ENCODE assay signal across 14 cellular contexts in the genomic region with DNA sequence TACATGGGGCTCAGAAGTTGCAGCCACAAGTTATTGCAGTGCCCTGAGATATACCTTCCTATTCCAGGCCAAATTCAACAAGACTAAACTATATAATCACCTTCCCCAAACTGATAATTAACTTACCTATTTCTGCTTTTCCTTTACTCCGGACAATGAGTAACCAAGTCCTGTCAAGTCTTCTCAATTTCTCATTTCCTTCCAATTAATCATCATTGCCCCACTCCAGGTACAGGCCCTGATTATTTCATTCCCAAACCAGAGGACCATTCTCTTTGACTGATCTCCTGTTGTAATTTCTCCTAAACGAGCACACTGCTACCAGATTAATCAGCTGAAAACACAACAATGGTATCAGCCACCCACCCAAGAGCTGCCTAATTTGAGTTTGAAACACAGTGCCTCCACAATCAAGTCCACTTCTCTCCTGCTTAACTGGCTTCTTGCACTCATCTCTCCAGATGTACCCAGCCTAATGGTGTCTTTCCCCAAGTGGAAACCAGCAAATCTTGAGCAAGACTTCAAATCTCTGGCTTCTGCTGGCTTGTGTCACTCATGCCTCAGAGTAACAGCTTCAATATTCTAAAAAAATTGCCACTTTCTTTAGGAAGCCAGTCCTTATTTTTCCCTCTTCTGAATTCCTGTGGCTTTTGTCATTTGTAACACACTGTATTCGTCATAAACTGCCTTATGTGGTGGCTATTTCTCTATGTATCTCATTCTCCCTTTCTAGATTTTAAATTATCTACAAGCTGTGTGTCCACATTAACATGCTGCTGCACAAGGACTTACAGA.
DNase-seq lines count a peak whose midpoint lies in the region; TF ChIP-seq lines count a peak whose summit lies in the region.
"Had no signal": no experiment of that assay in that cellular context is flagged by ENCODE, and none has a peak within 500 bp of the region (broad histone marks: within the 10 kb centered on the region; RNA-seq: fewer than 3 reads in every experiment).

No MANE protein-coding gene starts in this region.

- peaks cover 100% of the 10 kb centered on the region for H3K4me1 ChIP-seq in KMS-11 (ENCODE audit: low read depth, poor library complexity, severe bottlenecking)
- peaks cover 3% of the 10 kb centered on the region for H3K4me1 ChIP-seq in mesenchymal stem cell (ENCODE audit: control insufficient read depth, insufficient read depth, low read depth, low read length)
- peaks cover 0 to 10% (median 3%) of the 10 kb centered on the region in 4 donors for H3K4me1 ChIP-seq in tibial nerve

- TF ChIP-seq CTCF in KMS-11 (conservative IDR thresholded peaks at IDR 0.05; ENCODE audit: low read depth, low read length) (no peak), tibial nerve (IDR thresholded peaks at IDR 0.05) (no peak)

- H2BK5ac ChIP-seq in mesenchymal stem cell (ENCODE audit: low read depth, low read length, poor library complexity, severe bottlenecking) = no peak overlapping the region

- peaks cover 6% of the 10 kb centered on the region for H3K9me3 Mint-ChIP-seq in activated naive CD8-positive, alpha-beta T cell treated with anti-CD3 and anti-CD28 coated beads for 36 hours

- peaks cover 98% of the 10 kb centered on the region for H3K79me2 ChIP-seq in KMS-11 (ENCODE audit: insufficient read depth, low read depth)

- H3K4me2 ChIP-seq in KMS-11 (no peak overlapping the region), mesenchymal stem cell (ENCODE audit: low read length, poor library complexity, severe bottlenecking) (peak overlapping the region; percentile 33)

- no peak overlapping the region for H4K8ac ChIP-seq in mesenchymal stem cell (ENCODE audit: low read length)

- peaks cover 47% of the 10 kb centered on the region for H3K36me3 Mint-ChIP-seq in activated naive CD8-positive, alpha-beta T cell treated with anti-CD3 and anti-CD28 coated beads for 36 hours

- no peak overlapping the region for H4K91ac ChIP-seq in mesenchymal stem cell (ENCODE audit: low read length)

- no peak for TF ChIP-seq POLR2A in tibial nerve (IDR thresholded peaks at IDR 0.05)

- H3K4me1 Mint-ChIP-seq in activated naive CD8-positive, alpha-beta T cell treated with anti-CD3 and anti-CD28 coated beads for 36 hours = peaks cover 22% of the 10 kb centered on the region

- H2BK12ac ChIP-seq in mesenchymal stem cell (ENCODE audit: low read length in 2 of 2) = no peak overlapping the region

- H3K27ac ChIP-seq in KMS-11 (peak overlapping the region; percentile 7; the same call in 1 of the 2 replicates), mesenchymal stem cell (ENCODE audit: low read length, poor library complexity, severe bottlenecking) (peak overlapping the region; percentile 81), tibial nerve (no peak overlapping the region)
- H3K27ac ChIP-seq: neutrophil, suprapubic skin had no signal

- H3K27me3 ChIP-seq in KMS-11 (ENCODE audit: insufficient read depth, low read depth) (no peaks in the 10 kb centered on the region), mesenchymal stem cell (ENCODE audit: control insufficient read depth in 1 of 2, insufficient read depth in 1 of 2, low read length in 2 of 2) (no peaks in the 10 kb centered on the region), tibial nerve (no peaks in the 10 kb centered on the region)
- H3K27me3 ChIP-seq: MG63, neutrophil, suprapubic skin had no signal

- no peak for TF ChIP-seq EP300 in tibial nerve (IDR thresholded peaks at IDR 0.05)

- H2AFZ ChIP-seq in KMS-11 (ENCODE audit: low read depth) (no peak overlapping the region), mesenchymal stem cell (ENCODE audit: low read depth, low read length) (no peak overlapping the region)

- no peak overlapping the region for H3K9ac ChIP-seq in KMS-11
- no peak overlapping the region for H3K9ac ChIP-seq in mesenchymal stem cell (ENCODE audit: low read length)

- H2BK120ac ChIP-seq in mesenchymal stem cell (ENCODE audit: low read depth, low read length) = no peak overlapping the region

- H3K36me3 ChIP-seq in KMS-11 (ENCODE audit: insufficient read depth) (no peaks in the 10 kb centered on the region; the same call in 1 of the 2 replicates), mesenchymal stem cell (ENCODE audit: control insufficient read depth in 1 of 2, insufficient read depth in 2 of 2, low read depth in 1 of 2, low read length in 2 of 2) (peaks cover 0 to 3% of the 10 kb centered on the region in 2 experiments), tibial nerve (no peaks in the 10 kb centered on the region)
- H3K36me3 ChIP-seq: neutrophil, suprapubic skin had no signal

- no peaks in the 10 kb centered on the region for H4K20me1 ChIP-seq in KMS-11 (ENCODE audit: insufficient read depth)

- 35% methylated on average over 3 of the region's 3 CpGs for WGBS in mesenchymal stem cell
- WGBS in tibial nerve, 2 donors = 76 to 80% methylated on average over 3 of the region's 3 CpGs

- no peak overlapping the region for H3K4me3 Mint-ChIP-seq in activated naive CD8-positive, alpha-beta T cell treated with anti-CD3 and anti-CD28 coated beads for 36 hours

- H3K4ac ChIP-seq in mesenchymal stem cell (ENCODE audit: low read depth in 1 of 2, low read length in 2 of 2) = no peak overlapping the region

- H3K23ac ChIP-seq in mesenchymal stem cell (ENCODE audit: low read length in 2 of 2) = no peak overlapping the region

- no peak overlapping the region for H3K18ac ChIP-seq in mesenchymal stem cell (ENCODE audit: low read depth in 1 of 2, low read length in 2 of 2)

- no peaks in the 10 kb centered on the region for H3K27me3 Mint-ChIP-seq in activated naive CD8-positive, alpha-beta T cell treated with anti-CD3 and anti-CD28 coated beads for 36 hours

- peak; percentile 69 for DNase-seq in EL
- DNase-seq in activated naive CD8-positive, alpha-beta T cell treated with anti-CD3 and anti-CD28 coated beads for 36 hours = no peak
- DNase-seq in mesenchymal stem cell = peak; percentile 52
- no peak for DNase-seq in NCI-H345 (lab: John Stamatoyannopoulos, UW)
- no peak for DNase-seq in tibial nerve (ENCODE audit: low spot score in 2 of 2)
- DNase-seq in NCI-H2029 treated with DMSO at 0.1 percent for 48 hours (lab: John Stamatoyannopoulos, UW) = no peak
- DNase-seq: activated CD4-positive, alpha-beta T cell treated with anti-CD3 and anti-CD28 coated beads, Interleukin-2, amount 50 U/mL, for 4 hours; cerebellar nuclear complex; MG63; NCI-H2227 treated with DMSO at 0.1 percent for 48 hours; T-helper 2 cell had no signal

- no peak overlapping the region for H2BK15ac ChIP-seq in mesenchymal stem cell (ENCODE audit: low read depth, poor library complexity, severe bottlenecking)

- H3K9me3 ChIP-seq in mesenchymal stem cell (ENCODE audit: control insufficient read depth, low read length) (no peaks in the 10 kb centered on the region), tibial nerve (no peaks in the 10 kb centered on the region)
- H3K9me3 ChIP-seq: MG63, neutrophil, suprapubic skin had no signal

- H3K4me3 ChIP-seq in KMS-11 (IDR thresholded peaks at IDR 0.05; ENCODE audit: insufficient read depth, low read depth, low read length) (no peak overlapping the region), mesenchymal stem cell (ENCODE audit: insufficient read depth in 1 of 2, low read depth in 1 of 2, low read length in 2 of 2) (no peak overlapping the region), tibial nerve (no peak overlapping the region)
- H3K4me3 ChIP-seq: MG63, suprapubic skin had no signal

- peaks cover 1% of the 10 kb centered on the region for H3K79me1 ChIP-seq in mesenchymal stem cell (replicated peaks; ENCODE audit: low read length, poor library complexity, severe bottlenecking)

- H3K14ac ChIP-seq in mesenchymal stem cell (ENCODE audit: low read length in 2 of 2) = no peak overlapping the region

- no peak overlapping the region for H2AK5ac ChIP-seq in mesenchymal stem cell (ENCODE audit: low read length, severe bottlenecking)

- peak overlapping the region; percentile 5 for H3K27ac Mint-ChIP-seq in activated naive CD8-positive, alpha-beta T cell treated with anti-CD3 and anti-CD28 coated beads for 36 hours

Comparison
In these comparisons a context has a peak if more than half of its experiments do, and no peak if none do; other contexts are left out.
1. DNase-seq: peak in EL (single experiment) and mesenchymal stem cell (single experiment); none in activated naive CD8-positive, alpha-beta T cell treated with anti-CD3 and anti-CD28 coated beads for 36 hours (single experiment), NCI-H345 (single experiment), tibial nerve (0 of 2) and NCI-H2029 treated with DMSO at 0.1 percent for 48 hours (single experiment).
2. H3K27ac ChIP-seq: peak in KMS-11 (single experiment) and mesenchymal stem cell (single experiment); none in tibial nerve (0 of 4).